In genomic region chr20:14687317-14687716, GRCh38 we compare ENCODE assay signal across 11 cellular contexts.
"Had no signal": no experiment of that assay in that cellular context is flagged by ENCODE, and none has a peak within 500 bp of the region (broad histone marks: within the 10 kb centered on the region; RNA-seq: fewer than 3 reads in every experiment).

No MANE protein-coding gene starts in this region.

- ATAC-seq: activated naive CD4-positive, alpha-beta T cell treated with anti-CD3 and anti-CD28 coated beads, Interleukin-2, amount 50 U/mL, for 72 hours; activated T-cell treated with anti-CD3 and anti-CD28 coated beads, Interleukin-2, amount 50 U/mL, for 72 hours; stimulated activated memory B cell treated with anti-CD40 and anti-IgM and Interleukin-4, amounts not matched to agents 10 μg/mL and 1 μg/mL and 100 μg/mL, for 72 hours had no signal

- H3K4me3 ChIP-seq: coronary artery, lung, thyroid gland had no signal

- DNase-seq: activated CD4-positive, alpha-beta T cell treated with anti-CD3 and anti-CD28 coated beads, Interleukin-2, amount 10 ng/mL, durations not matched to agents 7 days and 5 days; activated CD8-positive, alpha-beta memory T cell treated with anti-CD3 and anti-CD28 coated beads, Interleukin-2, amount 50 U/mL, for 48 hours; activated gamma-delta T cell; activated T-cell treated with anti-CD3 and anti-CD28 coated beads, Interleukin-2, amount 50 U/mL, for 72 hours; stimulated activated CD4-positive, alpha-beta T cell treated with anti-CD3 and anti-CD28 coated beads, Interleukin-12 subunit alpha, Interleukin-12 subunit beta, amount 100 ng/mL, for 4 hours; stimulated activated CD4-positive, alpha-beta T cell treated with anti-CD3 and anti-CD28 coated beads, Interleukin-2, amount 100 ng/mL, for 24 hours; thyroid gland had no signal
